In the genomic region with DNA sequence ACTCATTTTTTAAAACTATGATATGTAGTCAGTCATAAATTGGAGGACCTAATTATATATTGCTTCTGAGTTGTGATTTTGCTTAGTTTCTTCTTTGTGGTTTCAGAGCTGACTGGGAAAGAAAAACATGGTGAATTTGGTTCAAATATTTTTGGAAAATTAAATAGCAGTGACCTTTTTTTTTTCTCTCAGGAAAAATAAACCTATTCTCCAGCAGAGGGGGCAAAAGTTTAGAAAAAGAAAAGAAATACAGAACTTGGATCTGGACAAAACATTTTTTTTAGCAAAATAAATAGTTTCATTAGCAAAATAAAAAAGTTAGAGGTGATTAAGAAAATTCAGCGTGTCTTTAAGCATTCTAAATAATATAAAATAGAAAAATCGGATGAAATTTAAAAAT, we compare ENCODE assay signal across 2 cellular contexts.
TF ChIP-seq lines count a peak whose summit lies in the region.

No MANE protein-coding gene starts in this region.

TF ChIP-seq in GM12878, 131 proteins besides CTCF, POLR2A, EP300 and RAD21:
- TF ChIP-seq, protein P1, sequence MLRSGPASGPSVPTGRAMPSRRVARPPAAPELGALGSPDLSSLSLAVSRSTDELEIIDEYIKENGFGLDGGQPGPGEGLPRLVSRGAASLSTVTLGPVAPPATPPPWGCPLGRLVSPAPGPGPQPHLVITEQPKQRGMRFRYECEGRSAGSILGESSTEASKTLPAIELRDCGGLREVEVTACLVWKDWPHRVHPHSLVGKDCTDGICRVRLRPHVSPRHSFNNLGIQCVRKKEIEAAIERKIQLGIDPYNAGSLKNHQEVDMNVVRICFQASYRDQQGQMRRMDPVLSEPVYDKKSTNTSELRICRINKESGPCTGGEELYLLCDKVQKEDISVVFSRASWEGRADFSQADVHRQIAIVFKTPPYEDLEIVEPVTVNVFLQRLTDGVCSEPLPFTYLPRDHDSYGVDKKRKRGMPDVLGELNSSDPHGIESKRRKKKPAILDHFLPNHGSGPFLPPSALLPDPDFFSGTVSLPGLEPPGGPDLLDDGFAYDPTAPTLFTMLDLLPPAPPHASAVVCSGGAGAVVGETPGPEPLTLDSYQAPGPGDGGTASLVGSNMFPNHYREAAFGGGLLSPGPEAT (IDR thresholded peaks at IDR 0.05; ENCODE audit: low read depth): no peak
- TF ChIP-seq FOXM1 (IDR thresholded peaks at IDR 0.05; ENCODE audit: low read depth, low read length) (no peak), ZNF384 (IDR thresholded peaks at IDR 0.05; ENCODE audit: borderline replicate concordance, low read depth, low read length) (0 out of 2 replicates have a peak, but pooled peaks have one; percentile 36)
- TF ChIP-seq, protein P2, sequence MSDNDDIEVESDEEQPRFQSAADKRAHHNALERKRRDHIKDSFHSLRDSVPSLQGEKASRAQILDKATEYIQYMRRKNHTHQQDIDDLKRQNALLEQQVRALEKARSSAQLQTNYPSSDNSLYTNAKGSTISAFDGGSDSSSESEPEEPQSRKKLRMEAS (IDR thresholded peaks at IDR 0.05; ENCODE audit: low read depth, low read length): no peak

TF ChIP-seq in GM12891, 5 proteins besides CTCF, POLR2A, EP300 and RAD21:
- TF ChIP-seq PAX5 (IDR thresholded peaks at IDR 0.05; ENCODE audit: insufficient read depth, low read length, severe bottlenecking): no peak
TF ChIP-seq in GM12891: peak in this region for 0.
